16 cellular contexts compared by ENCODE assay signal in the genomic region with DNA sequence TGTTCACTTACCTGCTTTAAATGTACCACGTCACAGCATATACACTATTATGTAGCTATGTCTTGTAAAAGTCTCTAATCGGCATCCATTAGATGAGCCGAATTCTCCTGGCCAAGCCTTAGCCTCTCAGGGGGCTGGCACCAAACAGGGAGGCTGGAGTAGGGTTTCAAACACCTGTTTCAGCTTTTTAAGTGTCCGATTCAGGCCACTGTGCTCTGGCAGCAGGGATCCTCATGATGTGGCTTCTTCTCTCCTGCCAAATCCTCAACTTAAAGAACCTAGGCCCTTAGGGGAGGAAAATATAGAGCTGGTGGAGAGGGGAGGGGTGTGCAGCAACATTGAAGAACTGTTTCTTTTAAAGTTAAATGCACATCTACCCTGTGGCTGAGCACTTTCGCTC.
"Had no signal": no experiment of that assay in that cellular context is flagged by ENCODE, and none has a peak within 500 bp of the region (broad histone marks: within the 10 kb centered on the region; RNA-seq: fewer than 3 reads in every experiment).

No MANE protein-coding gene starts in this region.

- H3K27ac ChIP-seq: esophagus squamous epithelium, foreskin keratinocyte, left lung, tibial artery, vagina, WERI-Rb-1 had no signal

- ATAC-seq: activated CD8-positive, alpha-beta T cell treated with anti-CD3 and anti-CD28 coated beads, Interleukin-2, amount 10 ng/mL, durations not matched to agents 7 days and 5 days; foreskin keratinocyte; left lung had no signal

- H3K27me3 ChIP-seq: esophagus squamous epithelium, foreskin keratinocyte, heart left ventricle, left lung, tibial artery, vagina had no signal

- H3K9me3 ChIP-seq: esophagus squamous epithelium, heart left ventricle, left lung, tibial artery, vagina had no signal

- DNase-seq: activated CD4-positive, alpha-beta T cell treated with anti-CD3 and anti-CD28 coated beads for 4 hours; activated CD8-positive, alpha-beta T cell treated with anti-CD3 and anti-CD28 coated beads, Interleukin-2, amount 10 ng/mL, durations not matched to agents 7 days and 5 days; activated naive CD4-positive, alpha-beta T cell; aorta; esophagus squamous epithelium; foreskin keratinocyte; heart left ventricle; left lung; small intestine; tibial artery; WERI-Rb-1 had no signal

- H3K4me3 Mint-ChIP-seq: activated CD8-positive, alpha-beta T cell treated with anti-CD3 and anti-CD28 coated beads, Interleukin-2, amount 10 ng/mL, durations not matched to agents 7 days and 5 days; activated T-helper 1 cell treated with anti-CD3 and anti-CD28 coated beads, Interleukin-12 subunit alpha, Interleukin-12 subunit beta, Interleukin-2, Interleukin-4 antibody, amounts not matched to agents 30 ng/mL and 10 ng/mL and 1 ng/mL, durations not matched to agents 14 hours and 24 hours and 36 hours had no signal

- H3K4me1 ChIP-seq: esophagus squamous epithelium, foreskin keratinocyte, tibial artery, vagina had no signal

- FAIRE-seq: bronchial epithelial cell, colon, islet of Langerhans, small intestine had no signal

- H3K9me3 Mint-ChIP-seq: activated T-helper 1 cell treated with anti-CD3 and anti-CD28 coated beads, Interleukin-12 subunit alpha, Interleukin-12 subunit beta, Interleukin-2, Interleukin-4 antibody, amounts not matched to agents 30 ng/mL and 10 ng/mL and 1 ng/mL, durations not matched to agents 14 hours and 24 hours and 36 hours had no signal

- H3K27ac Mint-ChIP-seq: activated CD8-positive, alpha-beta T cell treated with anti-CD3 and anti-CD28 coated beads, Interleukin-2, amount 10 ng/mL, durations not matched to agents 7 days and 5 days; activated T-helper 1 cell treated with anti-CD3 and anti-CD28 coated beads, Interleukin-12 subunit alpha, Interleukin-12 subunit beta, Interleukin-2, Interleukin-4 antibody, amounts not matched to agents 30 ng/mL and 10 ng/mL and 1 ng/mL, durations not matched to agents 14 hours and 24 hours and 36 hours had no signal

- H3K36me3 ChIP-seq: tibial artery, vagina had no signal

- H3K4me3 ChIP-seq: esophagus squamous epithelium, heart left ventricle, left lung, tibial artery, vagina had no signal
